In genomic region chr6:163572612-163573011, GRCh38 we compare ENCODE assay signal across 15 cellular contexts.
DNase-seq lines count a peak whose midpoint lies in the region; ATAC-seq and TF ChIP-seq lines count a peak whose summit lies in the region.
"Had no signal": no experiment of that assay in that cellular context is flagged by ENCODE, and none has a peak within 500 bp of the region (broad histone marks: within the 10 kb centered on the region; RNA-seq: fewer than 3 reads in every experiment).

No MANE protein-coding gene starts in this region.

- H3K27ac ChIP-seq in Panc1 (ENCODE audit: low read length), result no peak overlapping the region
- H3K27ac ChIP-seq: prostate gland, transverse colon had no signal

- no peaks in the 10 kb centered on the region for H3K27me3 ChIP-seq in Panc1 (ENCODE audit: control insufficient read depth, insufficient read depth, low read length)
- H3K27me3 ChIP-seq: MG63, transverse colon had no signal

- CTCF ChIA-PET in Panc1 (lab: Charles Lee), result no interaction called here

- H3K9me3 ChIP-seq in Panc1 (ENCODE audit: control insufficient read depth, insufficient read depth, low read depth, low read length), result no peaks in the 10 kb centered on the region
- H3K9me3 ChIP-seq: prostate gland, transverse colon had no signal

- DNase-seq in NCI-H510A treated with DMSO at 0.1 percent for 48 hours (lab: John Stamatoyannopoulos, UW) (peak; percentile 29), NCI-H510A (lab: John Stamatoyannopoulos, UW) (no peak), Panc1 (ENCODE audit: low read depth, low spot score) (no peak), fibroblast of pulmonary artery (ENCODE audit: low read depth) (peak; percentile 55), renal cortical epithelial cell (ENCODE audit: low read depth) (peak; percentile 63), activated gamma-delta T cell treated with Interleukin-2 at 50 U/mL for 16 hours (no peak)
- no peak for DNase-seq in stimulated activated CD4-positive, alpha-beta T cell treated with anti-CD3 and anti-CD28 coated beads, Interleukin-15, amount 100 ng/mL, for 24 hours
- DNase-seq: activated CD4-positive, alpha-beta T cell treated with anti-CD3 and anti-CD28 coated beads, Interleukin-2, amount 50 U/mL, for 4 hours; MG63; NCI-H345; stimulated activated CD4-positive, alpha-beta T cell treated with anti-CD3 and anti-CD28 coated beads, Interleukin-1b, Interleukin-23, amount 100 ng/mL, for 48 hours; T-helper 2 cell; transverse colon had no signal

- no peak overlapping the region for H3K4me3 ChIP-seq in Panc1 (ENCODE audit: low read depth in 2 of 2, low read length in 2 of 2)
- H3K4me3 ChIP-seq in fibroblast of pulmonary artery (replicated peaks; ENCODE audit: low read depth, low read length), result no peak overlapping the region
- H3K4me3 ChIP-seq: MG63, prostate gland, transverse colon had no signal

- in situ Hi-C loops in Panc1 (cut with HindIII; ENCODE audit: low pct_unique_long_range_greater_than_20kb, low sequenced_read_pairs), result no loop called here

- peaks cover 12% of the 10 kb centered on the region for H3K36me3 ChIP-seq in Panc1 (ENCODE audit: control insufficient read depth, insufficient read depth, low read length)
- H3K36me3 ChIP-seq: prostate gland, transverse colon had no signal

- TF ChIP-seq CTCF in Panc1 (IDR thresholded peaks at IDR 0.05), result no peak
- no peak for TF ChIP-seq CTCF in fibroblast of pulmonary artery (IDR thresholded peaks at IDR 0.05; ENCODE audit: low read length, missing control alignments)

- intact Hi-C loops in Panc1 (cut with micrococcal nuclease; ENCODE audit: unreplicated experiment), result no loop called here

- no TSS peak for BruUV-seq in Panc1 (replicated peaks; lab: Mats Ljungman, UMichigan)

- POLR2A ChIA-PET in Panc1 (lab: Charles Lee), result no interaction called here

- ATAC-seq in Panc1, result peak; percentile 74
- no peak for ATAC-seq in GM21825 (IDR thresholded peaks at IDR 0.05; ENCODE audit: unreplicated experiment)

- H3K4me1 ChIP-seq in Panc1 (ENCODE audit: control insufficient read depth, insufficient read depth, low read length), result peaks cover 2% of the 10 kb centered on the region; the same call in 1 of the 2 replicates
- H3K4me1 ChIP-seq: prostate gland had no signal

Comparison
In these comparisons a context has a peak if more than half of its experiments do, and no peak if none do; other contexts are left out.
1. DNase-seq: peak in NCI-H510A treated with DMSO at 0.1 percent for 48 hours (single experiment), fibroblast of pulmonary artery (single experiment) and renal cortical epithelial cell (single experiment); none in NCI-H510A (single experiment), Panc1 (single experiment), stimulated activated CD4-positive, alpha-beta T cell treated with anti-CD3 and anti-CD28 coated beads, Interleukin-15, amount 100 ng/mL, for 24 hours (single experiment) and activated gamma-delta T cell treated with Interleukin-2 at 50 U/mL for 16 hours (single experiment).